10 cellular contexts compared by ENCODE assay signal in the genomic region with DNA sequence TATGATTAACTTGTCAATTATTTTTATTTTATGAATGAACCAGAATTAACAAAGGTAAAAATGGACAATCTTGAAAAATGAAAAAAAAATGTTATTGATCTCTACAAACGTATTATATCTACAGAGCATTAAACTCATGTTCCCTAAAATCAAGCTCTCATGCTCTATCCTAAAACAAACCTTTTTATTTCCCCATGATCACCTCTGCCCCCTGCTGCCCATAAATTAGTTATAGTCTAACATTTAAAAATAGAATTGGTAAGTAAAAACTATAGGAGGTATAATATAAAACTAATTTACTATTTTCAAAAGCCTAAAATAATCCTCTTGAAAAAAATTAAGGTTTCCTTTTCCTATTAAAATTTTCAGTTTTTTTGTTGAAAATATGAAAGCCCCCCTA.
A peak's percentile ranks its signal among the peaks of the same experiment; 100 is the strongest.
DNase-seq lines count a peak whose midpoint lies in the region; ATAC-seq and TF ChIP-seq lines count a peak whose summit lies in the region.
"Had no signal": no experiment of that assay in that cellular context is flagged by ENCODE, and none has a peak within 500 bp of the region (broad histone marks: within the 10 kb centered on the region; RNA-seq: fewer than 3 reads in every experiment).

No MANE protein-coding gene starts in this region.

- ATAC-seq in GM21825 (IDR thresholded peaks at IDR 0.05; ENCODE audit: unreplicated experiment) (no peak), GM18861 (IDR thresholded peaks at IDR 0.05; ENCODE audit: unreplicated experiment) (no peak)

- no peak overlapping the region for H3K27ac ChIP-seq in caudate nucleus (ENCODE audit: low read depth, low read length)

- TF ChIP-seq CTCF in AG10803 (conservative IDR thresholded peaks at IDR 0.05; ENCODE audit: low read length) (peak; percentile 34), fibroblast of the aortic adventitia (IDR thresholded peaks at IDR 0.05; ENCODE audit: insufficient read depth, low read length) (peak; percentile 32)

- no peak for DNase-seq in AG10803 (ENCODE audit: low read depth)
- DNase-seq in ELR (ENCODE audit: low read depth), result peak; percentile 35
- DNase-seq in RKO (ENCODE audit: low spot score), result peak; percentile 35
- peak; percentile 35 for DNase-seq in fibroblast of the aortic adventitia (ENCODE audit: low read depth)
- DNase-seq in foreskin melanocyte, result no peak
- no peak for DNase-seq in caudate nucleus (lab: John Stamatoyannopoulos, UW)
- DNase-seq: glutamatergic neuron, MG63 had no signal

- H3K4me3 ChIP-seq in AG10803 (ENCODE audit: low read length), result no peak overlapping the region
- no peak overlapping the region for H3K4me3 ChIP-seq in fibroblast of the aortic adventitia (ENCODE audit: low read depth, low read length)
- H3K4me3 ChIP-seq: MG63 had no signal

Comparison
In these comparisons a context has a peak if more than half of its experiments do, and no peak if none do; other contexts are left out.
1. DNase-seq: peak in ELR (single experiment), RKO (single experiment) and fibroblast of the aortic adventitia (single experiment); none in AG10803 (single experiment), foreskin melanocyte (single experiment) and caudate nucleus (0 of 61).